Comparison of ENCODE assay signal across 17 cellular contexts in the genomic region with DNA sequence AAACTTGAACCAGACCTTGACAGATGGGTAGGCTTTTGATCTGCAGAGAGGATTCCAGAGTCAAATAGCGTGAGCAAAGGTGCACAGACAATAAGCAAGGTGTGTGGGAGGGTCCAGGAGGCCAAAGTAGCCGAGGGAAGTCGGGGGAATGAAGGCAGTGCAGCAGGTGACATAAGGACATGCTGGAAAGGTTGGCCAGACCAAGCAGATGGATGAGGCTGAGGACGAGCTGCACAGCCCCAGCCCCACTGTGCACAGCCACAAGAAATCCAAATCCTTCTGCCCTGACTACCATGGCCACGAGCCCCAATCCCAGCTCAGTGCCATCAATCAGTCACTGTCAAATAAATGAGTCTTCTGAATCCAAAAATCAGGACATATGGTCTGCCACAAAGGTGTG.
"Had no signal": no experiment of that assay in that cellular context is flagged by ENCODE, and none has a peak within 500 bp of the region (broad histone marks: within the 10 kb centered on the region; RNA-seq: fewer than 3 reads in every experiment).

No MANE protein-coding gene starts in this region.

- H3K27ac ChIP-seq: skin epidermis, tibial nerve had no signal

- H3K27me3 Mint-ChIP-seq: T-helper 17 cell had no signal

- H3K36me3 ChIP-seq: tibial nerve had no signal

- DNase-seq: activated CD4-positive, alpha-beta memory T cell treated with anti-CD3 and anti-CD28 coated beads for 36 hours; activated CD4-positive, alpha-beta T cell treated with anti-CD3 and anti-CD28 coated beads for 36 hours; activated naive CD4-positive, alpha-beta T cell treated with anti-CD3 and anti-CD28 coated beads, Interleukin-2, amount 10 ng/mL, durations not matched to agents 7 days and 5 days; activated T-cell treated with anti-CD3 and anti-CD28 coated beads, Interleukin-2, amount 50 U/mL, for 24 hours; islet precursor cell; left ventricle myocardium superior; mucosa of descending colon; naive thymus-derived CD8-positive, alpha-beta T cell; stimulated activated CD4-positive, alpha-beta T cell treated with anti-CD3 and anti-CD28 coated beads, Interleukin-15, amount 100 ng/mL, for 24 hours; stimulated activated CD4-positive, alpha-beta T cell treated with anti-CD3 and anti-CD28 coated beads, Interleukin-4, amount 100 ng/mL, for 1 hour; stimulated activated naive B cell treated with anti-CD40 and anti-IgM and Interleukin-4, amounts not matched to agents 10 μg/mL and 1 μg/mL and 100 μg/mL, for 72 hours; T-helper 17 cell had no signal

- H3K27ac Mint-ChIP-seq: activated CD4-positive, alpha-beta memory T cell treated with anti-CD3 and anti-CD28 coated beads for 36 hours; activated CD4-positive, alpha-beta T cell treated with anti-CD3 and anti-CD28 coated beads for 36 hours; activated naive CD4-positive, alpha-beta T cell treated with anti-CD3 and anti-CD28 coated beads, Interleukin-2, amount 10 ng/mL, durations not matched to agents 7 days and 5 days; activated T-cell treated with anti-CD3 and anti-CD28 coated beads, Interleukin-2, amount 50 U/mL, for 24 hours; memory B cell; naive thymus-derived CD8-positive, alpha-beta T cell; stimulated activated naive B cell treated with anti-CD40 and anti-IgM and Interleukin-4, amounts not matched to agents 10 μg/mL and 1 μg/mL and 100 μg/mL, for 72 hours had no signal

- H3K9me3 Mint-ChIP-seq: activated CD4-positive, alpha-beta memory T cell treated with anti-CD3 and anti-CD28 coated beads for 36 hours; activated naive CD4-positive, alpha-beta T cell treated with anti-CD3 and anti-CD28 coated beads, Interleukin-2, amount 10 ng/mL, durations not matched to agents 7 days and 5 days; activated T-cell treated with anti-CD3 and anti-CD28 coated beads, Interleukin-2, amount 50 U/mL, for 24 hours; memory B cell; naive thymus-derived CD8-positive, alpha-beta T cell; stimulated activated naive B cell treated with anti-CD40 and anti-IgM and Interleukin-4, amounts not matched to agents 10 μg/mL and 1 μg/mL and 100 μg/mL, for 72 hours had no signal

- H3K27me3 ChIP-seq: tibial nerve had no signal

- ATAC-seq: activated CD4-positive, alpha-beta T cell treated with anti-CD3 and anti-CD28 coated beads for 36 hours; left ventricle myocardium superior; mucosa of descending colon; naive thymus-derived CD8-positive, alpha-beta T cell; stimulated activated naive B cell treated with anti-CD40 and anti-IgM and Interleukin-4, amounts not matched to agents 10 μg/mL and 1 μg/mL and 100 μg/mL, for 72 hours; T-helper 17 cell had no signal

- H3K4me1 Mint-ChIP-seq: activated CD4-positive, alpha-beta T cell treated with anti-CD3 and anti-CD28 coated beads for 36 hours; activated naive CD4-positive, alpha-beta T cell treated with anti-CD3 and anti-CD28 coated beads, Interleukin-2, amount 10 ng/mL, durations not matched to agents 7 days and 5 days had no signal

- H3K4me3 ChIP-seq: mucosa of descending colon, skin epidermis, tibial nerve had no signal

- FAIRE-seq: astrocyte, endometrium had no signal

- H3K9me3 ChIP-seq: mucosa of descending colon, tibial nerve had no signal

- H3K4me3 Mint-ChIP-seq: activated CD4-positive, alpha-beta memory T cell treated with anti-CD3 and anti-CD28 coated beads for 36 hours; activated CD4-positive, alpha-beta T cell treated with anti-CD3 and anti-CD28 coated beads for 36 hours; activated naive CD4-positive, alpha-beta T cell treated with anti-CD3 and anti-CD28 coated beads, Interleukin-2, amount 10 ng/mL, durations not matched to agents 7 days and 5 days; activated T-cell treated with anti-CD3 and anti-CD28 coated beads, Interleukin-2, amount 50 U/mL, for 24 hours; memory B cell; naive thymus-derived CD8-positive, alpha-beta T cell; stimulated activated naive B cell treated with anti-CD40 and anti-IgM and Interleukin-4, amounts not matched to agents 10 μg/mL and 1 μg/mL and 100 μg/mL, for 72 hours; T-helper 17 cell had no signal

- H3K36me3 Mint-ChIP-seq: activated CD4-positive, alpha-beta memory T cell treated with anti-CD3 and anti-CD28 coated beads for 36 hours; activated naive CD4-positive, alpha-beta T cell treated with anti-CD3 and anti-CD28 coated beads, Interleukin-2, amount 10 ng/mL, durations not matched to agents 7 days and 5 days; memory B cell; naive thymus-derived CD8-positive, alpha-beta T cell; stimulated activated naive B cell treated with anti-CD40 and anti-IgM and Interleukin-4, amounts not matched to agents 10 μg/mL and 1 μg/mL and 100 μg/mL, for 72 hours had no signal
